In the genomic region with DNA sequence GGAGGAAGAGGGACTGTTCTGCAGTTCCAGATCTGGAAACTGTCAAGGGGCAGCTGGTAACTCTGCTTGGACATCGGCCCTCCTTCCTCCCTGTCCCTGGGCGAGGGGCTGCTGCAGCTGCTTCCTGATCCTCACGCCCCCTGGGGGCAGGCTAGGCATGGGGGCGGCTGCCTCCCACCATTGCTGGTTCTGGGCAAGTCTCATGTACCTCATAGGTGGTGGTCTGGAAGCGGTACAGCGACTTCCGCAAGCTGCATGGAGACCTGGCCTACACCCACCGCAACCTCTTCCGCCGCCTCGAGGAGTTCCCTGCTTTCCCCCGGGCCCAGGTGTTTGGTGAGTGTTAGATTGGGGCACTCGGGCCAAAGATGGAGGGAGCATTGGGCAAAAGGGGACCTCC, we compare ENCODE assay signal across 28 cellular contexts. TPM values are rescaled to one million over a fixed set of nuclear protein-coding genes. Genes with fewer than 3 reads are reported as not detected.
"Had no signal": no experiment of that assay in that cellular context is flagged by ENCODE, and none has a peak within 500 bp of the region (broad histone marks: within the 10 kb centered on the region; RNA-seq: fewer than 3 reads in every experiment).

No MANE protein-coding gene starts in this region.

- H3K27me3 ChIP-seq: dorsolateral prefrontal cortex, gastrocnemius medialis, neutrophil, right atrium auricular region, sigmoid colon, stomach, thyroid gland, vagina had no signal

- H3K36me3 Mint-ChIP-seq: naive B cell; natural killer cell treated with Interleukin-12 subunit alpha and Interleukin-12 subunit beta and Interleukin-15 and Interleukin-18, amount 100 ng/mL, for 72 hours had no signal

- H3K27ac Mint-ChIP-seq: memory B cell; mesothelial cell of epicardium; natural killer cell treated with Interleukin-12 subunit alpha and Interleukin-12 subunit beta and Interleukin-15 and Interleukin-18, amount 100 ng/mL, for 72 hours; stimulated activated effector memory CD8-positive, alpha-beta T cell treated with anti-CD3 and anti-CD28 coated beads, Interleukin-12 subunit alpha, Interleukin-12 subunit beta, amount 100 ng/mL, for 72 hours had no signal

- H3K4me3 Mint-ChIP-seq: memory B cell; mesothelial cell of epicardium; naive B cell; natural killer cell treated with Interleukin-12 subunit alpha and Interleukin-12 subunit beta and Interleukin-15 and Interleukin-18, amount 100 ng/mL, for 72 hours; neural crest cell; stimulated activated effector memory CD8-positive, alpha-beta T cell treated with anti-CD3 and anti-CD28 coated beads, Interleukin-12 subunit alpha, Interleukin-12 subunit beta, amount 100 ng/mL, for 72 hours had no signal

- DNase-seq: dorsolateral prefrontal cortex; effector CD4-positive, alpha-beta T cell; foreskin fibroblast; gastrocnemius medialis; head of caudate nucleus; mucosa of descending colon; naive B cell; sigmoid colon; stimulated activated CD4-positive, alpha-beta T cell treated with anti-CD3 and anti-CD28 coated beads, Interleukin-2, amount 100 ng/mL, for 24 hours; stimulated activated CD4-positive, alpha-beta T cell treated with anti-CD3 and anti-CD28 coated beads, Interleukin-4, amount 100 ng/mL, for 24 hours; stimulated activated naive CD4-positive, alpha-beta T cell treated with Interleukin-2 at 50 U/mL for 16 hours; stomach; thyroid gland; trophoblast cell had no signal

- H3K9me3 Mint-ChIP-seq: memory B cell; mesothelial cell of epicardium; naive B cell; natural killer cell treated with Interleukin-12 subunit alpha and Interleukin-12 subunit beta and Interleukin-15 and Interleukin-18, amount 100 ng/mL, for 72 hours; neural crest cell; stimulated activated effector memory CD8-positive, alpha-beta T cell treated with anti-CD3 and anti-CD28 coated beads, Interleukin-12 subunit alpha, Interleukin-12 subunit beta, amount 100 ng/mL, for 72 hours had no signal

- H3K4me3 ChIP-seq: dorsolateral prefrontal cortex, gastrocnemius medialis, lung, mucosa of descending colon, prostate gland, right atrium auricular region, sigmoid colon, stomach, thyroid gland, vagina had no signal

- H3K9me3 ChIP-seq: gastrocnemius medialis, mucosa of descending colon, neutrophil, prostate gland, right atrium auricular region, sigmoid colon, stomach, thyroid gland, vagina had no signal

- H3K27me3 Mint-ChIP-seq: memory B cell; naive B cell; natural killer cell treated with Interleukin-12 subunit alpha and Interleukin-12 subunit beta and Interleukin-15 and Interleukin-18, amount 100 ng/mL, for 72 hours had no signal

- H3K27ac ChIP-seq: dorsolateral prefrontal cortex, epithelial cell of prostate, gastrocnemius medialis, neutrophil, prostate gland, right atrium auricular region, sigmoid colon, stomach, thyroid gland, vagina had no signal

- ATAC-seq: esophagus mucosa; gastrocnemius medialis; mucosa of descending colon; natural killer cell treated with Interleukin-12 subunit alpha and Interleukin-12 subunit beta and Interleukin-15 and Interleukin-18, amount 100 ng/mL, for 72 hours; stimulated activated effector memory CD8-positive, alpha-beta T cell treated with anti-CD3 and anti-CD28 coated beads, Interleukin-12 subunit alpha, Interleukin-12 subunit beta, amount 100 ng/mL, for 72 hours had no signal

RNA-seq across cellular contexts. Expression of a gene that starts 26.1 kb away (rescaled TPM):
- total RNA-seq: osteocyte had no signal

RNA-seq across cellular contexts. Expression of a gene that starts 35.4 kb away (rescaled TPM):
- total RNA-seq: esophagus mucosa; natural killer cell treated with Interleukin-12 subunit alpha and Interleukin-12 subunit beta and Interleukin-15 and Interleukin-18, amount 100 ng/mL, for 72 hours; osteocyte; temporal lobe; vagina had no signal
